8 cellular contexts compared by ENCODE assay signal in genomic region chr7:100693312-100694195, GRCh38. TPM values are rescaled to one million over a fixed set of nuclear protein-coding genes. Genes with fewer than 3 reads are reported as not detected.
DNase-seq lines count a peak whose midpoint lies in the region; ATAC-seq and TF ChIP-seq lines count a peak whose summit lies in the region.

No MANE protein-coding gene starts in this region.

- H2AFZ ChIP-seq in KMS-11 (ENCODE audit: low read depth): peak overlapping the region; percentile 50

- H3K4me2 ChIP-seq in KMS-11 (peak overlapping the region; percentile 75), mesendoderm (ENCODE audit: low read length) (peak overlapping the region; percentile 71)

- intact Hi-C loops in uterus (cut with DNase I; ENCODE audit: low total_unique reads): no loop called here

- H3K27ac ChIP-seq in KMS-11: peak overlapping the region; percentile 17; the same call in 1 of the 2 replicates
- peak overlapping the region; percentile 81 for H3K27ac ChIP-seq in mesendoderm (ENCODE audit: low read depth, low read length)
- H3K27ac ChIP-seq in uterus: peak overlapping the region; percentile 87 to 90

- peaks cover 47% of the 10 kb centered on the region for H3K79me2 ChIP-seq in KMS-11 (ENCODE audit: insufficient read depth, low read depth)
- peaks cover 42% of the 10 kb centered on the region for H3K79me2 ChIP-seq in mesendoderm (ENCODE audit: control insufficient read depth, insufficient read depth, low read length)

- H3K56ac ChIP-seq in mesendoderm (ENCODE audit: low read length): peak overlapping the region; percentile 93

- H3K27me3 Mint-ChIP-seq in chondrocyte (ENCODE audit: low read depth): no peaks in the 10 kb centered on the region

- H2BK5ac ChIP-seq in mesendoderm (ENCODE audit: low read length): no peak overlapping the region

- peak overlapping the region; percentile 96 for H3K4ac ChIP-seq in mesendoderm (ENCODE audit: low read depth, low read length)

- no CpG with 5 or more reads among the region's 102 CpGs for WGBS in mesendoderm (ENCODE audit: extremely low coverage, insufficient coverage, low lambda C conversion rate)

- H3K27me3 ChIP-seq in KMS-11 (ENCODE audit: insufficient read depth, low read depth) (peaks cover 38% of the 10 kb centered on the region), mesendoderm (ENCODE audit: insufficient read depth, low read length, poor library complexity) (no peaks in the 10 kb centered on the region), uterus (no peaks in the 10 kb centered on the region)

- TF ChIP-seq POLR2A in uterus (IDR thresholded peaks at IDR 0.05): no peak

- no peak for TF ChIP-seq CTCF in AG10803 (conservative IDR thresholded peaks at IDR 0.05; ENCODE audit: low read length)
- TF ChIP-seq CTCF in KMS-11 (conservative IDR thresholded peaks at IDR 0.05; ENCODE audit: low read depth, low read length): no peak
- TF ChIP-seq CTCF in chondrocyte (IDR thresholded peaks at IDR 0.05): peak; percentile 7
- TF ChIP-seq CTCF in uterus (IDR thresholded peaks at IDR 0.05): no peak

- H3K23ac ChIP-seq in mesendoderm (ENCODE audit: low read length): peak overlapping the region; percentile 72

- H3K9ac ChIP-seq in KMS-11: peak overlapping the region; percentile 82
- H3K9ac ChIP-seq in mesendoderm (ENCODE audit: low read length): peak overlapping the region; percentile 95

- H3K79me1 ChIP-seq in mesendoderm (ENCODE audit: low read length): peaks cover 21% of the 10 kb centered on the region

- H3K4me3 ChIP-seq in AG10803 (ENCODE audit: low read length): peak overlapping the region; percentile 79
- no peak overlapping the region for H3K4me3 ChIP-seq in KMS-11 (IDR thresholded peaks at IDR 0.05; ENCODE audit: insufficient read depth, low read depth, low read length)
- peak overlapping the region; percentile 76 for H3K4me3 ChIP-seq in mesendoderm (ENCODE audit: low read length)
- peak overlapping the region; percentile 50 to 98 for H3K4me3 ChIP-seq in uterus

- H3K9me3 ChIP-seq in uterus: no peaks in the 10 kb centered on the region

- no peaks in the 10 kb centered on the region for H3K36me3 ChIP-seq in KMS-11 (ENCODE audit: insufficient read depth)
- H3K36me3 ChIP-seq in mesendoderm (ENCODE audit: control insufficient read depth, insufficient read depth, low read length): no peaks in the 10 kb centered on the region
- no peaks in the 10 kb centered on the region for H3K36me3 ChIP-seq in uterus

- H3K36me3 Mint-ChIP-seq in chondrocyte (ENCODE audit: low read depth): peaks cover 2% of the 10 kb centered on the region

- no peak overlapping the region for H4K5ac ChIP-seq in mesendoderm (ENCODE audit: low read length)

- H3K18ac ChIP-seq in mesendoderm (ENCODE audit: low read length): peak overlapping the region; percentile 88

- peak; percentile 36 for ATAC-seq in GM19035 (IDR thresholded peaks at IDR 0.05; ENCODE audit: unreplicated experiment)

- H2AK5ac ChIP-seq in mesendoderm (ENCODE audit: low read length): no peak overlapping the region

- peak overlapping the region; percentile 82 for H2BK120ac ChIP-seq in mesendoderm (ENCODE audit: low read depth, low read length)

- H4K8ac ChIP-seq in mesendoderm (ENCODE audit: low read depth, low read length): peak overlapping the region; percentile 94

- H3K9me3 Mint-ChIP-seq in chondrocyte (ENCODE audit: low read depth): no peaks in the 10 kb centered on the region

- H3K4me3 Mint-ChIP-seq in chondrocyte (ENCODE audit: unreplicated experiment): peak overlapping the region; percentile 93

- H4K20me1 ChIP-seq in KMS-11 (ENCODE audit: insufficient read depth): no peaks in the 10 kb centered on the region

- H2BK15ac ChIP-seq in mesendoderm (replicated peaks; ENCODE audit: low read depth): no peak overlapping the region

- H3K4me1 ChIP-seq in KMS-11 (ENCODE audit: low read depth, poor library complexity, severe bottlenecking) (peaks cover 30% of the 10 kb centered on the region), mesendoderm (ENCODE audit: control insufficient read depth, low read depth, low read length) (peaks cover 7% of the 10 kb centered on the region), uterus (peaks cover 4 to 22% of the 10 kb centered on the region in 2 donors)

- peak overlapping the region; percentile 94 for H3K27ac Mint-ChIP-seq in chondrocyte (ENCODE audit: unreplicated experiment)

- DNase-seq in AG10803 (ENCODE audit: low read depth) (no peak), chondrocyte (ENCODE audit: low spot score) (no peak), mesendoderm (no peak), uterus (no peak), HK-2 (ENCODE audit: unreplicated experiment) (no peak), SW 1271 (lab: John Stamatoyannopoulos, UW) (no peak)

- peaks cover 19% of the 10 kb centered on the region for H3K4me1 Mint-ChIP-seq in chondrocyte (ENCODE audit: low read depth)

RNA-seq across cellular contexts. Expression of gene GIGYF1, which starts 0.5 kb away (rescaled TPM):
- total RNA-seq in chondrocyte: 29.2 to 32.8 TPM (median 31.7 TPM) in 3 replicates
- polyA plus RNA-seq in mesendoderm (2013, experiment 1 of 2): 23.5 TPM
- polyA plus RNA-seq in mesendoderm (2013, experiment 2 of 2): 25.0 TPM
- 10 to 100 TPM in 3 of 4 donors, 1 to 10 TPM in 1; 9.7 to 90.9 (median 31.9) TPM for total RNA-seq in uterus

RNA-seq across cellular contexts. Expression of gene POP7, which starts 12.4 kb away (rescaled TPM):
- total RNA-seq in chondrocyte (24.2 to 31.8 TPM (median 25.5 TPM) in 3 replicates), uterus (10 to 100 TPM; 16.4 to 53.8 (median 23.8) TPM)
- polyA plus RNA-seq in mesendoderm (2013, experiment 1 of 2): 115 TPM
- 113 TPM for polyA plus RNA-seq in mesendoderm (2013, experiment 2 of 2)

RNA-seq across cellular contexts. Expression of gene GNB2, which starts 20.0 kb away (rescaled TPM):
- 191 to 204 TPM (median 202 TPM) in 3 replicates for total RNA-seq in chondrocyte
- polyA plus RNA-seq in mesendoderm (2013, experiment 1 of 2): 68.1 TPM
- polyA plus RNA-seq in mesendoderm (2013, experiment 2 of 2): 70.0 TPM
- 100 to 1,000 TPM in 2 of 4 donors, 10 to 100 TPM in 2; 72.0 to 245 (median 94.3) TPM for total RNA-seq in uterus

RNA-seq across cellular contexts. Expression of gene EPO, which starts 26.7 kb away (rescaled TPM):
- total RNA-seq in chondrocyte (not detected in 3 replicates), uterus (1 to 10 TPM in 1 of 4 donors, not detected in 3; 1.1 TPM)
- polyA plus RNA-seq in mesendoderm (2013, experiment 1 of 2): 0.13 TPM
- 0.22 TPM for polyA plus RNA-seq in mesendoderm (2013, experiment 2 of 2)

RNA-seq across cellular contexts. Expression of gene ACTL6B, which starts 37.3 kb away (rescaled TPM):
- total RNA-seq in chondrocyte (not detected in 3 replicates), uterus (not detected)
- polyA plus RNA-seq in mesendoderm (2013, experiment 1 of 2): 0.39 TPM
- polyA plus RNA-seq in mesendoderm (2013, experiment 2 of 2): 0.42 TPM

Comparison
In these comparisons a context has a peak if more than half of its experiments do, and no peak if none do; other contexts are left out.
1. H3K27ac ChIP-seq: peak in every context shown above with its lines; median percentile 88 in uterus; 81 in mesendoderm; 17 in KMS-11.